1 cellular context compared by ENCODE assay signal in genomic region chr13:99220199-99220931, GRCh38.
TF ChIP-seq lines count a peak whose summit lies in the region.

No MANE protein-coding gene starts in this region.

TF ChIP-seq in HEK293, 187 proteins besides CTCF, POLR2A, EP300 and RAD21 (continued from another document):
- TF ChIP-seq PRDM10 (tag by site-specific recombination; IDR thresholded peaks at IDR 0.05) (0 out of 2 replicates have a peak, but pooled peaks have one; percentile 27), ZNF704 (tag by site-specific recombination; IDR thresholded peaks at IDR 0.05) (no peak), ZNF777 (tag by site-specific recombination; IDR thresholded peaks at IDR 0.05; ENCODE audit: borderline replicate concordance) (no peak), PRDM1 (tag by site-specific recombination; IDR thresholded peaks at IDR 0.05) (no peak), ZNF670 (tag by site-specific recombination; IDR thresholded peaks at IDR 0.05; ENCODE audit: low read depth) (no peak), ZSCAN23 (tag by site-specific recombination; IDR thresholded peaks at IDR 0.05) (no peak), ZNF664 (tag by site-specific recombination; IDR thresholded peaks at IDR 0.05) (0 out of 2 replicates have a peak, but pooled peaks have one; percentile 31), ZNF140 (tag by site-specific recombination; IDR thresholded peaks at IDR 0.05) (0 out of 2 replicates have a peak, but pooled peaks have one; percentile 0), ZNF639 (tag by site-specific recombination; IDR thresholded peaks at IDR 0.05) (no peak), ZNF221 (tag by site-specific recombination; IDR thresholded peaks at IDR 0.05; ENCODE audit: borderline replicate concordance) (no peak), PBX3 (CRISPR knock-in tag; IDR thresholded peaks at IDR 0.05) (no peak), ZIC2 (tag by site-specific recombination; IDR thresholded peaks at IDR 0.05) (no peak)
